Comparison of ENCODE assay signal across 8 cellular contexts in genomic region chr11:64448599-64449380, GRCh38.
DNase-seq lines count a peak whose midpoint lies in the region; ATAC-seq and TF ChIP-seq lines count a peak whose summit lies in the region.

No MANE protein-coding gene starts in this region.

- H3K27ac Mint-ChIP-seq in activated CD4-positive, alpha-beta memory T cell treated with anti-CD3 and anti-CD28 coated beads for 36 hours: no peak overlapping the region

- peak overlapping the region in 46 of 59 donors; percentile 1 to 85 (median 60) for H3K27ac ChIP-seq in dorsolateral prefrontal cortex

- no peaks in the 10 kb centered on the region for H3K27me3 ChIP-seq in dorsolateral prefrontal cortex

- TF ChIP-seq POLR2A in lower leg skin (IDR thresholded peaks at IDR 0.05): no peak

- ATAC-seq in HG03135 (IDR thresholded peaks at IDR 0.05; ENCODE audit: unreplicated experiment) (peak; percentile 63), HG03457 (IDR thresholded peaks at IDR 0.05; ENCODE audit: unreplicated experiment) (no peak)

- POLR2A ChIA-PET in activated CD4-positive, alpha-beta memory T cell treated with anti-CD3 and anti-CD28 coated beads for 36 hours (lab: Charles Lee): interaction anchor here (0.9 kb wide), 1 partner anchor 89 kb away, joined by 3 read pairs; no protein-coding TSS in a partner anchor

- H3K27me3 Mint-ChIP-seq in activated CD4-positive, alpha-beta memory T cell treated with anti-CD3 and anti-CD28 coated beads for 36 hours: peaks cover 17% of the 10 kb centered on the region

- intact Hi-C loops in activated CD4-positive, alpha-beta memory T cell treated with anti-CD3 and anti-CD28 coated beads for 36 hours (cut with micrococcal nuclease): loop anchor here (1.0 to 2.0 kb wide), 2 partner anchors 90 to 275 kb away; partner anchors contain the start of genes NRXN2 and RPS6KA4
- intact Hi-C loops in dorsolateral prefrontal cortex (cut with DNase I): loop anchor here (2.0 to 5.0 kb wide), 2 partner anchors 131 to 204 kb away; partner anchors contain the start of genes PRDX5 (in 1 of the 2) and TRMT112 (in 1 of the 2)
- intact Hi-C loops in lower leg skin (cut with DNase I; ENCODE audit: low total_unique reads): no loop called here

- 1 to 3% methylated on average over 22 to 31 of the region's 37 CpGs for WGBS in lower leg skin, 2 donors

- no peaks in the 10 kb centered on the region for H3K36me3 Mint-ChIP-seq in activated CD4-positive, alpha-beta memory T cell treated with anti-CD3 and anti-CD28 coated beads for 36 hours

- CTCF ChIA-PET in activated CD4-positive, alpha-beta memory T cell treated with anti-CD3 and anti-CD28 coated beads for 36 hours (lab: Charles Lee): interaction anchor here (0.6 to 3.1 kb wide), 53 partner anchors 9 to 278 kb away, joined by 3 to 39 read pairs (median 4); partner anchors contain the start of genes PRDX5, RPS6KA4 and TRMT112

- H3K4me3 ChIP-seq in dorsolateral prefrontal cortex: peak overlapping the region; percentile 18 to 71 (median 51)
- H3K4me3 ChIP-seq in lower leg skin (ENCODE audit: low read depth, poor library complexity, severe bottlenecking): no peak overlapping the region

- peak; percentile 52 for DNase-seq in COLO668 (lab: John Stamatoyannopoulos, UW; ENCODE audit: unreplicated experiment)
- DNase-seq in NCI-H69 (lab: John Stamatoyannopoulos, UW): peak; percentile 82
- DNase-seq in activated CD4-positive, alpha-beta memory T cell treated with anti-CD3 and anti-CD28 coated beads for 36 hours: peak; percentile 84
- DNase-seq in dorsolateral prefrontal cortex: peak; percentile 69 to 93 (median 82)
- DNase-seq in lower leg skin (ENCODE audit: low spot score in 2 of 2): peak; percentile 56 to 96
- DNase-seq in stimulated activated CD4-positive, alpha-beta T cell treated with anti-CD3 and anti-CD28 coated beads, Interleukin-4, amount 100 ng/mL, for 24 hours: peak; percentile 75

- TF ChIP-seq CTCF in dorsolateral prefrontal cortex (IDR thresholded peaks at IDR 0.05 in 54 of 56, conservative IDR thresholded peaks at IDR 0.05 in 2 of 56; ENCODE audit: low read depth in 1 of 56, partially characterized antibody in 56 of 56): peak in 55 of 56 donors; percentile 59 to 87 (median 79)
- no peak for TF ChIP-seq CTCF in lower leg skin (IDR thresholded peaks at IDR 0.05)

- no peaks in the 10 kb centered on the region for H3K9me3 Mint-ChIP-seq in activated CD4-positive, alpha-beta memory T cell treated with anti-CD3 and anti-CD28 coated beads for 36 hours

- peaks cover 13% of the 10 kb centered on the region for H3K4me1 Mint-ChIP-seq in activated CD4-positive, alpha-beta memory T cell treated with anti-CD3 and anti-CD28 coated beads for 36 hours (ENCODE audit: low read depth)

- H3K4me3 Mint-ChIP-seq in activated CD4-positive, alpha-beta memory T cell treated with anti-CD3 and anti-CD28 coated beads for 36 hours: peak overlapping the region; percentile 57

Comparison
In these comparisons a context has a peak if more than half of its experiments do, and no peak if none do; other contexts are left out.
1. CTCF ChIP-seq: peak in dorsolateral prefrontal cortex (55 of 56); none in lower leg skin (0 of 3).
2. Peak in every context shown above with its lines, with median percentiles within 50 percentile points of each other: DNase-seq.